30 cellular contexts compared by ENCODE assay signal in genomic region chr12:1091350-1091749, GRCh38.
DNase-seq lines count a peak whose midpoint lies in the region; ATAC-seq and TF ChIP-seq lines count a peak whose summit lies in the region.
"Had no signal": no experiment of that assay in that cellular context is flagged by ENCODE, and none has a peak within 500 bp of the region (broad histone marks: within the 10 kb centered on the region; RNA-seq: fewer than 3 reads in every experiment).

No MANE protein-coding gene starts in this region.

- no peak for TF ChIP-seq POLR2A in NB4 (IDR thresholded peaks at IDR 0.05; ENCODE audit: extremely low read depth, insufficient read length)

- TF ChIP-seq CTCF in NB4 (IDR thresholded peaks at IDR 0.05; ENCODE audit: low read depth, low read length) (no peak), progenitor cell of endocrine pancreas (IDR thresholded peaks at IDR 0.05; ENCODE audit: unreplicated experiment) (no peak), H9 (conservative IDR thresholded peaks at IDR 0.05) (no peak), MM.1S (IDR thresholded peaks at IDR 0.05; ENCODE audit: low read length) (no peak)

- H3K36me3 Mint-ChIP-seq in activated CD4-positive, alpha-beta T cell treated with anti-CD3 and anti-CD28 coated beads, Interleukin-2, amount 10 ng/mL, durations not matched to agents 24 days and 14 days (ENCODE audit: low read depth), result no peaks in the 10 kb centered on the region
- H3K36me3 Mint-ChIP-seq in progenitor cell of endocrine pancreas (ENCODE audit: insufficient read depth), result no peaks in the 10 kb centered on the region
- H3K36me3 Mint-ChIP-seq in H9 (ENCODE audit: insufficient read depth in 1 of 3, low read depth in 3 of 3), result no peaks in the 10 kb centered on the region
- no peaks in the 10 kb centered on the region for H3K36me3 Mint-ChIP-seq in activated CD8-positive, alpha-beta T cell treated with anti-CD3 and anti-CD28 coated beads, Interleukin-2, amount 10 ng/mL, durations not matched to agents 7 days and 5 days (ENCODE audit: low read depth)

- intact Hi-C loops in activated CD4-positive, alpha-beta T cell treated with anti-CD3 and anti-CD28 coated beads, Interleukin-2, amount 10 ng/mL, durations not matched to agents 24 days and 14 days (cut with micrococcal nuclease), result loop anchor here (10.0 kb wide), 2 partner anchors 277 to 517 kb away; no protein-coding TSS in a partner anchor

- no peaks in the 10 kb centered on the region for H3K9me3 Mint-ChIP-seq in activated CD4-positive, alpha-beta T cell treated with anti-CD3 and anti-CD28 coated beads, Interleukin-2, amount 10 ng/mL, durations not matched to agents 24 days and 14 days
- no peaks in the 10 kb centered on the region for H3K9me3 Mint-ChIP-seq in progenitor cell of endocrine pancreas (ENCODE audit: low read depth)
- no peaks in the 10 kb centered on the region for H3K9me3 Mint-ChIP-seq in H9
- H3K9me3 Mint-ChIP-seq in activated CD8-positive, alpha-beta T cell treated with anti-CD3 and anti-CD28 coated beads, Interleukin-2, amount 10 ng/mL, durations not matched to agents 7 days and 5 days (ENCODE audit: insufficient read depth), result no peaks in the 10 kb centered on the region
- H3K9me3 Mint-ChIP-seq: activated CD4-positive, alpha-beta memory T cell treated with anti-CD3 and anti-CD28 coated beads, Interleukin-2, amount 10 ng/mL, durations not matched to agents 7 days and 5 days; activated T-helper 17 cell treated with anti-CD3 and anti-CD28 coated beads, Interleukin-2, amount 50 U/mL, for 72 hours; stimulated activated naive CD8-positive, alpha-beta T cell treated with anti-CD3 and anti-CD28 coated beads, Interleukin-15, Interleukin-2, amounts not matched to agents 100 ng/mL and 50 ng/mL, for 24 hours had no signal

- no peak overlapping the region for H2BK5ac ChIP-seq in H9 (ENCODE audit: insufficient read length, low read length)

- H2AK5ac ChIP-seq in H9 (ENCODE audit: insufficient read length, low read length), result no peak overlapping the region

- no peak overlapping the region for H2BK120ac ChIP-seq in H9 (ENCODE audit: low read depth, low read length, poor library complexity, severe bottlenecking)

- H3K4me1 ChIP-seq in H9 (ENCODE audit: insufficient read depth, low read length) (no peaks in the 10 kb centered on the region), MM.1S (ENCODE audit: low read length) (no peaks in the 10 kb centered on the region)
- H3K4me1 ChIP-seq: A549 had no signal

- no peak for ATAC-seq in activated CD8-positive, alpha-beta T cell treated with anti-CD3 and anti-CD28 coated beads, Interleukin-2, amount 10 ng/mL, durations not matched to agents 7 days and 5 days
- ATAC-seq: A549; activated CD4-positive, CD25-positive, alpha-beta regulatory T cell treated with anti-CD3 and anti-CD28 coated beads, Interleukin-2, amount 50 U/mL, for 24 hours; activated T-helper 17 cell treated with anti-CD3 and anti-CD28 coated beads, Interleukin-2, amount 50 U/mL, for 72 hours; gastroesophageal sphincter; left lobe of liver had no signal

- H3K79me2 ChIP-seq in H9 (ENCODE audit: insufficient read depth, low read length) (no peaks in the 10 kb centered on the region), MM.1S (ENCODE audit: low read length) (peaks cover 47% of the 10 kb centered on the region)

- H3K4me3 Mint-ChIP-seq in activated CD4-positive, alpha-beta T cell treated with anti-CD3 and anti-CD28 coated beads, Interleukin-2, amount 10 ng/mL, durations not matched to agents 24 days and 14 days, result no peak overlapping the region
- H3K4me3 Mint-ChIP-seq in progenitor cell of endocrine pancreas (ENCODE audit: low read depth) (no peak overlapping the region), H9 (no peak overlapping the region)
- no peak overlapping the region for H3K4me3 Mint-ChIP-seq in activated CD8-positive, alpha-beta T cell treated with anti-CD3 and anti-CD28 coated beads, Interleukin-2, amount 10 ng/mL, durations not matched to agents 7 days and 5 days
- H3K4me3 Mint-ChIP-seq: activated CD4-positive, alpha-beta memory T cell treated with anti-CD3 and anti-CD28 coated beads, Interleukin-2, amount 10 ng/mL, durations not matched to agents 7 days and 5 days; activated naive CD8-positive, alpha-beta T cell; activated T-helper 17 cell treated with anti-CD3 and anti-CD28 coated beads, Interleukin-2, amount 50 U/mL, for 72 hours; B cell; stimulated activated naive CD8-positive, alpha-beta T cell treated with anti-CD3 and anti-CD28 coated beads, Interleukin-15, Interleukin-2, amounts not matched to agents 100 ng/mL and 50 ng/mL, for 24 hours had no signal

- H3K18ac ChIP-seq in H9 (ENCODE audit: insufficient read length, low read depth, low read length), result no peak overlapping the region

- no peak overlapping the region for H4K5ac ChIP-seq in H9 (ENCODE audit: insufficient read length, low read depth, low read length)

- H3K4me2 ChIP-seq in H9 (ENCODE audit: insufficient read depth, insufficient read length, low read length) (no peak overlapping the region), MM.1S (ENCODE audit: low read depth, low read length) (no peak overlapping the region)
- H3K4me2 ChIP-seq: A549 had no signal

- H3F3A ChIP-seq in MM.1S (ENCODE audit: insufficient read depth, low read length), result peaks cover 9% of the 10 kb centered on the region; the same call in 1 of the 2 replicates

- H2BK20ac ChIP-seq in H9 (ENCODE audit: low read depth, low read length, poor library complexity, severe bottlenecking), result no peak overlapping the region

- H2AFZ ChIP-seq in H9 (ENCODE audit: low read length) (no peak overlapping the region), MM.1S (ENCODE audit: low read length) (no peak overlapping the region)

- H3K4me3 ChIP-seq in NB4 (ENCODE audit: low read depth, low read length), result no peak overlapping the region
- H3K4me3 ChIP-seq in MM.1S (ENCODE audit: low read length), result no peak overlapping the region
- H3K4me3 ChIP-seq: A549, gastroesophageal sphincter, Peyer's patch, thyroid gland had no signal

- no peak overlapping the region for H2BK12ac ChIP-seq in H9 (ENCODE audit: insufficient read length, low read depth, low read length)

- H3K79me1 ChIP-seq in H9 (ENCODE audit: insufficient read depth, low read depth, low read length, poor library complexity, severe bottlenecking), result peaks cover 4% of the 10 kb centered on the region

- H3K36me3 ChIP-seq in MM.1S (replicated peaks; ENCODE audit: insufficient read depth, low read length), result no peaks in the 10 kb centered on the region
- H3K36me3 ChIP-seq: gastroesophageal sphincter, Peyer's patch, thyroid gland had no signal

- no peaks in the 10 kb centered on the region for H3K9me2 ChIP-seq in MM.1S (replicated peaks; ENCODE audit: insufficient read depth, low read length)

- no peaks in the 10 kb centered on the region for H3K27me3 ChIP-seq in H9 (ENCODE audit: insufficient read depth, low read length)
- no peaks in the 10 kb centered on the region for H3K27me3 ChIP-seq in MM.1S (replicated peaks; ENCODE audit: insufficient read depth, low read length)
- H3K27me3 ChIP-seq: gastroesophageal sphincter, Peyer's patch, thyroid gland had no signal

- no peak overlapping the region for H3K56ac ChIP-seq in H9 (ENCODE audit: insufficient read length, low read depth, low read length)

- H3K4ac ChIP-seq in H9 (ENCODE audit: low read depth, low read length), result no peak overlapping the region

- no peaks in the 10 kb centered on the region for H3K27me3 Mint-ChIP-seq in activated CD4-positive, alpha-beta T cell treated with anti-CD3 and anti-CD28 coated beads, Interleukin-2, amount 10 ng/mL, durations not matched to agents 24 days and 14 days
- no peaks in the 10 kb centered on the region for H3K27me3 Mint-ChIP-seq in progenitor cell of endocrine pancreas
- H3K27me3 Mint-ChIP-seq in H9 (ENCODE audit: low read depth), result no peaks in the 10 kb centered on the region
- H3K27me3 Mint-ChIP-seq in activated CD8-positive, alpha-beta T cell treated with anti-CD3 and anti-CD28 coated beads, Interleukin-2, amount 10 ng/mL, durations not matched to agents 7 days and 5 days (ENCODE audit: low read depth), result no peaks in the 10 kb centered on the region
- H3K27me3 Mint-ChIP-seq: activated CD4-positive, alpha-beta memory T cell treated with anti-CD3 and anti-CD28 coated beads, Interleukin-2, amount 10 ng/mL, durations not matched to agents 7 days and 5 days; activated naive CD8-positive, alpha-beta T cell; activated T-helper 17 cell treated with anti-CD3 and anti-CD28 coated beads, Interleukin-2, amount 50 U/mL, for 72 hours; B cell; stimulated activated naive CD8-positive, alpha-beta T cell treated with anti-CD3 and anti-CD28 coated beads, Interleukin-15, Interleukin-2, amounts not matched to agents 100 ng/mL and 50 ng/mL, for 24 hours had no signal

- H4K91ac ChIP-seq in H9 (ENCODE audit: insufficient read length, low read depth, low read length), result no peak overlapping the region

- DNase-seq in activated CD4-positive, alpha-beta T cell treated with anti-CD3 and anti-CD28 coated beads, Interleukin-2, amount 10 ng/mL, durations not matched to agents 24 days and 14 days, result peak; percentile 39
- no peak for DNase-seq in activated CD4-positive, alpha-beta T cell treated with anti-CD3 and anti-CD28 coated beads for 4 hours
- DNase-seq in NB4 (ENCODE audit: low read depth) (peak; percentile 19), cerebellar cortex (ENCODE audit: low spot score) (peak; percentile 57), progenitor cell of endocrine pancreas (ENCODE audit: low spot score, unreplicated experiment) (no peak), H9 (no peak), MM.1S (no peak)
- no peak for DNase-seq in activated CD8-positive, alpha-beta T cell treated with anti-CD3 and anti-CD28 coated beads, Interleukin-2, amount 10 ng/mL, durations not matched to agents 7 days and 5 days
- DNase-seq: activated CD4-positive, alpha-beta memory T cell treated with anti-CD3 and anti-CD28 coated beads, Interleukin-2, amount 10 ng/mL, durations not matched to agents 7 days and 5 days; aorta; DMS53; GF-D8; hippocampal formation; KBM-7; mesenchymal stem cell; NCI-H1694 treated with DMSO at 0.1 percent for 48 hours; NCI-H2171 treated with DMSO at 0.1 percent for 48 hours; NCI-H510A treated with DMSO at 0.1 percent for 48 hours; Peyer's patch; SIG-M5; T-helper 1 cell; thyroid gland had no signal

- H3K9ac ChIP-seq in H9 (ENCODE audit: extremely low read depth, insufficient read length, low read length) (no peak overlapping the region), MM.1S (ENCODE audit: low read length) (no peak overlapping the region)

- H3K4me1 Mint-ChIP-seq in activated CD4-positive, alpha-beta T cell treated with anti-CD3 and anti-CD28 coated beads, Interleukin-2, amount 10 ng/mL, durations not matched to agents 24 days and 14 days, result peaks cover 8% of the 10 kb centered on the region
- H3K4me1 Mint-ChIP-seq in progenitor cell of endocrine pancreas (ENCODE audit: low read depth) (peaks cover 12% of the 10 kb centered on the region), H9 (0 out of 4 replicates have a peak, but pooled peaks cover 0 to 2% of the 10 kb centered on the region in 2 experiments)
- H3K4me1 Mint-ChIP-seq in activated CD8-positive, alpha-beta T cell treated with anti-CD3 and anti-CD28 coated beads, Interleukin-2, amount 10 ng/mL, durations not matched to agents 7 days and 5 days (ENCODE audit: low read depth), result no peaks in the 10 kb centered on the region
- H3K4me1 Mint-ChIP-seq: B cell had no signal

- no peak overlapping the region for H2BK15ac ChIP-seq in H9 (ENCODE audit: low read depth, low read length)

- WGBS in H9 (ENCODE audit: extremely low coverage, insufficient read length, low lambda C conversion rate), result no CpG with 5 or more reads among the region's 4 CpGs

- H3K27ac Mint-ChIP-seq in activated CD4-positive, alpha-beta T cell treated with anti-CD3 and anti-CD28 coated beads, Interleukin-2, amount 10 ng/mL, durations not matched to agents 24 days and 14 days, result no peak overlapping the region
- H3K27ac Mint-ChIP-seq in progenitor cell of endocrine pancreas (peak overlapping the region; percentile 25), H9 (peak overlapping the region in 1 of 3 experiments; percentile 78; a peak in 2 of 7 replicates)
- H3K27ac Mint-ChIP-seq in activated CD8-positive, alpha-beta T cell treated with anti-CD3 and anti-CD28 coated beads, Interleukin-2, amount 10 ng/mL, durations not matched to agents 7 days and 5 days, result no peak overlapping the region
- H3K27ac Mint-ChIP-seq: activated CD4-positive, alpha-beta memory T cell treated with anti-CD3 and anti-CD28 coated beads, Interleukin-2, amount 10 ng/mL, durations not matched to agents 7 days and 5 days; activated naive CD8-positive, alpha-beta T cell; activated T-helper 17 cell treated with anti-CD3 and anti-CD28 coated beads, Interleukin-2, amount 50 U/mL, for 72 hours; B cell; stimulated activated naive CD8-positive, alpha-beta T cell treated with anti-CD3 and anti-CD28 coated beads, Interleukin-15, Interleukin-2, amounts not matched to agents 100 ng/mL and 50 ng/mL, for 24 hours had no signal

- H3K27ac ChIP-seq in H9 (ENCODE audit: insufficient read length, low read depth, low read length) (no peak overlapping the region), MM.1S (ENCODE audit: low read length) (no peak overlapping the region)
- H3K27ac ChIP-seq: A549, gastroesophageal sphincter, Peyer's patch, thyroid gland had no signal

- H4K8ac ChIP-seq in H9 (replicated peaks; ENCODE audit: insufficient read length, low read depth, low read length), result no peak overlapping the region

- H3T11ph ChIP-seq in H9 (ENCODE audit: low read length), result no peak overlapping the region

- H3K23ac ChIP-seq in H9 (ENCODE audit: insufficient read length, low read depth, low read length), result no peak overlapping the region

- CTCF ChIA-PET in activated CD8-positive, alpha-beta T cell treated with anti-CD3 and anti-CD28 coated beads, Interleukin-2, amount 10 ng/mL, durations not matched to agents 7 days and 5 days (lab: Charles Lee), result no interaction called here

- H4K20me1 ChIP-seq in H9 (ENCODE audit: control insufficient read depth, insufficient read depth, insufficient read length) (no peaks in the 10 kb centered on the region), MM.1S (ENCODE audit: insufficient read depth, low read length) (peaks cover 8% of the 10 kb centered on the region; the same call in 1 of the 2 replicates)

- no peaks in the 10 kb centered on the region for H3K9me3 ChIP-seq in H9 (ENCODE audit: control insufficient read depth, low read depth, low read length)
- no peaks in the 10 kb centered on the region for H3K9me3 ChIP-seq in MM.1S (replicated peaks; ENCODE audit: insufficient read depth, low read length)
- H3K9me3 ChIP-seq: A549, gastroesophageal sphincter, Peyer's patch, thyroid gland had no signal

- H3K14ac ChIP-seq in H9 (ENCODE audit: insufficient read depth, low read length), result no peak overlapping the region

- H3K23me2 ChIP-seq in H9 (ENCODE audit: insufficient read length, low read depth, low read length, poor library complexity, severe bottlenecking), result no peaks in the 10 kb centered on the region

- POLR2A ChIA-PET in activated CD8-positive, alpha-beta T cell treated with anti-CD3 and anti-CD28 coated beads, Interleukin-2, amount 10 ng/mL, durations not matched to agents 7 days and 5 days (lab: Charles Lee), result no interaction called here

Comparison
In these comparisons a context has a peak if more than half of its experiments do, and no peak if none do; other contexts are left out.
1. DNase-seq: peak in activated CD4-positive, alpha-beta T cell treated with anti-CD3 and anti-CD28 coated beads, Interleukin-2, amount 10 ng/mL, durations not matched to agents 24 days and 14 days (single experiment), NB4 (single experiment) and cerebellar cortex (single experiment); none in activated CD4-positive, alpha-beta T cell treated with anti-CD3 and anti-CD28 coated beads for 4 hours (0 of 2), progenitor cell of endocrine pancreas (single experiment), H9 (single experiment), activated CD8-positive, alpha-beta T cell treated with anti-CD3 and anti-CD28 coated beads, Interleukin-2, amount 10 ng/mL, durations not matched to agents 7 days and 5 days (single experiment) and MM.1S (single experiment).